26 cellular contexts compared by ENCODE assay signal in the genomic region with DNA sequence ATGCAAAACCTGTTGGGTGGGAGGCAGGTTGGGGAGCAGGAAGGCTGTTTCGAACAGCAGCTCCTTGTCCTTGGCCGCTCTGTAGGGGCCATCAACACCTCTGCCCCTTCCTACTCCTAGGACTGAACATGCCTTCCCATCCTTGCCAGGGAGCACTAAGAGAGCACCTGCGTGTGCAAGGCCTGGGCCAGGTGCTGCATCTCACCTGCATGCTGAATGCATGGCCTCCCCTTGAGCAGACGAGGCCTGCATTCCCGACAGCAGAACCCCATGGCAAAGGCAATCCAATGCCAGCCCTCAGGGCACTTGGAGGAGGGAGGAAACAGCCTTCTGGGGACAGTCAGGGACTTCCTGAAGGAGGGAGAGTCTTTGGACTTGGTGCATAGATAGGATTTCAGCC. TPM values are rescaled to one million over a fixed set of nuclear protein-coding genes. Genes with fewer than 3 reads are reported as not detected.
A peak's percentile ranks its signal among the peaks of the same experiment; 100 is the strongest.
DNase-seq lines count a peak whose midpoint lies in the region; ATAC-seq and TF ChIP-seq lines count a peak whose summit lies in the region.
"Had no signal": no experiment of that assay in that cellular context is flagged by ENCODE, and none has a peak within 500 bp of the region (broad histone marks: within the 10 kb centered on the region; RNA-seq: fewer than 3 reads in every experiment).

No MANE protein-coding gene starts in this region.

- H3K4me3 ChIP-seq in right cardiac atrium (ENCODE audit: low read length): no peak overlapping the region
- no peak overlapping the region for H3K4me3 ChIP-seq in effector memory CD4-positive, alpha-beta T cell (ENCODE audit: insufficient read depth, low read depth, low read length, poor library complexity, severe bottlenecking)
- H3K4me3 ChIP-seq: breast epithelium, K562, left lung, neural progenitor cell had no signal

- peak in 2 of 3 donors; percentile 28 to 40 for DNase-seq in right cardiac atrium
- no peak for DNase-seq in cardiac septum (ENCODE audit: low spot score)
- DNase-seq in RWPE1 (ENCODE audit: low spot score): no peak
- DNase-seq in effector memory CD4-positive, alpha-beta T cell: no peak
- DNase-seq in type B pancreatic cell (ENCODE audit: extremely low spot score, unreplicated experiment): no peak
- DNase-seq in GM13976 (ENCODE audit: low spot score): no peak
- no peak for DNase-seq in NCI-H1436 treated with DMSO at 0.1 percent for 48 hours (lab: John Stamatoyannopoulos, UW)
- DNase-seq: activated B cell treated with CpG ODN at 0.5 μM for 24 hours, dermis blood vessel endothelial cell, DMS79, HCEC 1CT, head of caudate nucleus, left lung, MM.1S, NCI-H1417 treated with DMSO at 0.1 percent for 48 hours, NCI-H2171, NCI-H69, RPMI8226, T1000 had no signal

- H3K27me3 Mint-ChIP-seq in type B pancreatic cell: no peaks in the 10 kb centered on the region
- H3K27me3 Mint-ChIP-seq: activated B cell treated with CpG ODN at 0.5 μM for 24 hours had no signal

- H3K27ac ChIP-seq in right cardiac atrium (ENCODE audit: low read length): no peak overlapping the region
- H3K27ac ChIP-seq in RWPE1: peak overlapping the region; percentile 57
- peak overlapping the region; percentile 88 for H3K27ac ChIP-seq in effector memory CD4-positive, alpha-beta T cell (ENCODE audit: insufficient read depth, low read length, poor library complexity, severe bottlenecking)
- H3K27ac ChIP-seq: neural progenitor cell had no signal

- 92% methylated on average over 5 of the region's 5 CpGs for WGBS in right cardiac atrium

- intact Hi-C loops in right cardiac atrium (cut with DNase I): no loop called here
- intact Hi-C loops in cardiac septum (cut with DNase I): no loop called here

- H3K4me3 Mint-ChIP-seq in type B pancreatic cell: no peak overlapping the region
- H3K4me3 Mint-ChIP-seq: activated B cell treated with CpG ODN at 0.5 μM for 24 hours, neural progenitor cell had no signal

- H3K36me3 ChIP-seq in effector memory CD4-positive, alpha-beta T cell (ENCODE audit: control insufficient read depth, insufficient read depth, low read length): peaks cover 68% of the 10 kb centered on the region
- H3K36me3 ChIP-seq: breast epithelium, neural progenitor cell had no signal

- H3K27ac Mint-ChIP-seq in type B pancreatic cell: peak overlapping the region; percentile 78
- H3K27ac Mint-ChIP-seq: activated B cell treated with CpG ODN at 0.5 μM for 24 hours, neural progenitor cell, progenitor cell of endocrine pancreas had no signal

- H3K27me3 ChIP-seq in right cardiac atrium (ENCODE audit: control insufficient read depth, insufficient read depth): no peaks in the 10 kb centered on the region
- H3K27me3 ChIP-seq in effector memory CD4-positive, alpha-beta T cell (replicated peaks; ENCODE audit: control insufficient read depth, insufficient read depth, low read length, poor library complexity, severe bottlenecking): no peaks in the 10 kb centered on the region
- H3K27me3 ChIP-seq: breast epithelium, left lung, neural progenitor cell had no signal

- CTCF ChIA-PET in RWPE1 (lab: Yijun Ruan, JAX): interaction anchor here (0.6 to 1.1 kb wide), 2 partner anchors 11 to 21 kb away, joined by 3 read pairs; partner anchors contain the start of gene VSIR

- H3K4me1 ChIP-seq in right cardiac atrium (ENCODE audit: control insufficient read depth, insufficient read depth, low read length): peaks cover 12% of the 10 kb centered on the region
- H3K4me1 ChIP-seq in effector memory CD4-positive, alpha-beta T cell (ENCODE audit: control insufficient read depth, insufficient read depth, low read length, poor library complexity, severe bottlenecking): peaks cover 86% of the 10 kb centered on the region

- in situ Hi-C loops in GM13976 (cut with MboI; ENCODE audit: low sequenced_read_pairs, unreplicated experiment): no loop called here

- H3K9me3 ChIP-seq in right cardiac atrium (ENCODE audit: control insufficient read depth, low read length): no peaks in the 10 kb centered on the region
- H3K9me3 ChIP-seq in effector memory CD4-positive, alpha-beta T cell (ENCODE audit: control insufficient read depth, low read length): no peaks in the 10 kb centered on the region
- H3K9me3 ChIP-seq: breast epithelium, left lung had no signal

- H3K36me3 Mint-ChIP-seq in type B pancreatic cell: peaks cover 5% of the 10 kb centered on the region
- H3K36me3 Mint-ChIP-seq: neural progenitor cell had no signal

- POLR2A ChIA-PET in RWPE1 (lab: Yijun Ruan, JAX; ENCODE audit: low non-redundant PET): no interaction called here

- peaks cover 14% of the 10 kb centered on the region for H3K4me1 Mint-ChIP-seq in type B pancreatic cell (ENCODE audit: unreplicated experiment)

- ATAC-seq in right cardiac atrium (no peak), GM19324 (IDR thresholded peaks at IDR 0.05; ENCODE audit: low FRiP score, unreplicated experiment) (no peak)
- ATAC-seq: left lung, SK-N-SH treated with all-trans-retinoic acid at 6 μM for 48 hours had no signal

- no peaks in the 10 kb centered on the region for H3K9me3 Mint-ChIP-seq in type B pancreatic cell
- H3K9me3 Mint-ChIP-seq: activated B cell treated with CpG ODN at 0.5 μM for 24 hours, neural progenitor cell had no signal

- TF ChIP-seq CTCF in RWPE1 (conservative IDR thresholded peaks at IDR 0.05; ENCODE audit: low read depth) (no peak), type B pancreatic cell (conservative IDR thresholded peaks at IDR 0.05) (no peak), GM13976 (IDR thresholded peaks at IDR 0.05; ENCODE audit: borderline replicate concordance, control extremely low read depth, extremely low read depth, insufficient read depth, missing control alignments) (no peak)

RNA-seq across cellular contexts. Expression of gene VSIR, which starts 11.0 kb away (rescaled TPM):
- total RNA-seq in right cardiac atrium (10 to 100 TPM; 29.3 to 55.1 (median 34.4) TPM), cardiac septum (63.0 TPM), type B pancreatic cell (ENCODE audit: low replicate concordance) (47.0 and 82.1 TPM in 2 replicates)
- polyA plus RNA-seq in right cardiac atrium: 36.8 TPM

RNA-seq across cellular contexts. Expression of gene C10orf105, which starts 42.7 kb away (rescaled TPM):
- under 1 TPM in 3 of 4 donors, not detected in 1; 0.14 to 0.36 (median 0.24) TPM for total RNA-seq in right cardiac atrium
- 0.09 TPM for polyA plus RNA-seq in right cardiac atrium
- total RNA-seq in cardiac septum: not detected
- 0.31 TPM in 1 of 2 replicates, not detected in the other for total RNA-seq in type B pancreatic cell (ENCODE audit: low replicate concordance)
- total RNA-seq: activated B cell treated with CpG ODN at 0.5 μM for 24 hours, endothelial cell of umbilical vein, progenitor cell of endocrine pancreas had no signal
- polyA plus RNA-seq: endothelial cell of umbilical vein had no signal

Comparison
In these comparisons a context has a peak if more than half of its experiments do, and no peak if none do; other contexts are left out.
1. DNase-seq: peak in right cardiac atrium (2 of 3); none in cardiac septum (single experiment), RWPE1 (single experiment), effector memory CD4-positive, alpha-beta T cell (0 of 3), type B pancreatic cell (single experiment), GM13976 (single experiment) and NCI-H1436 treated with DMSO at 0.1 percent for 48 hours (single experiment).